1 cellular context compared by ENCODE assay signal in the genomic region with DNA sequence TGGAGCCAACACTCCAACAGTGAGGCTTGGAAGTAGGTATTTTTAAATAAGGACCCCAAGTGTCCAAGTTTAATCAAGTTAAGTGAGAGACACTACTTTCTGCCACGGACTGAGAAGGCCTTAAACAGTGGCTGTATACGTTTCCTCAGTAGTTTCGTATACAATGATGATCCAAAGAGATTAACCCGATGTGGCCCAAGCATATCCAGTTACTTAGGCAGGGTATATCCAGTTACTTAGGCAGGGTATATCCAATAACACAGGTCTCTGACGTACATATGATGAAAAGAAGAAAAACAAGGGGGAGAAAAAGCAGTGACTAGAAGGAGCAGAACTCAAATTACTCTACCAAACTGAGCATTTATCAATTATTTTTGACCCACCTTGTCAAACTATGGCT.
TF ChIP-seq lines count a peak whose summit lies in the region.

No MANE protein-coding gene starts in this region.

TF ChIP-seq in SK-N-SH, 30 proteins besides CTCF, POLR2A, EP300 and RAD21 (continued from another document):
- TF ChIP-seq MXI1 (IDR thresholded peaks at IDR 0.05; ENCODE audit: low read depth, low read length) (no peak), FOXM1 (IDR thresholded peaks at IDR 0.05; ENCODE audit: low read depth) (no peak), ELF1 (IDR thresholded peaks at IDR 0.05) (no peak), TAF1 (IDR thresholded peaks at IDR 0.05; ENCODE audit: borderline replicate concordance, low read depth, low read length) (no peak), POLR2AphosphoS5 (IDR thresholded peaks at IDR 0.05; ENCODE audit: low read depth, low read length) (no peak), CHD2 (IDR thresholded peaks at IDR 0.05; ENCODE audit: low read length, partially characterized antibody) (no peak), YY1 (IDR thresholded peaks at IDR 0.05; ENCODE audit: low read depth) (no peak), TCF12 (IDR thresholded peaks at IDR 0.05) (no peak), MEF2A (IDR thresholded peaks at IDR 0.05; ENCODE audit: borderline replicate concordance, low read depth) (no peak), NFIC (IDR thresholded peaks at IDR 0.05; ENCODE audit: borderline replicate concordance) (no peak), RCOR1 (IDR thresholded peaks at IDR 0.05; ENCODE audit: low read length) (no peak), JUND (IDR thresholded peaks at IDR 0.05) (no peak)
- TF ChIP-seq, protein P1, sequence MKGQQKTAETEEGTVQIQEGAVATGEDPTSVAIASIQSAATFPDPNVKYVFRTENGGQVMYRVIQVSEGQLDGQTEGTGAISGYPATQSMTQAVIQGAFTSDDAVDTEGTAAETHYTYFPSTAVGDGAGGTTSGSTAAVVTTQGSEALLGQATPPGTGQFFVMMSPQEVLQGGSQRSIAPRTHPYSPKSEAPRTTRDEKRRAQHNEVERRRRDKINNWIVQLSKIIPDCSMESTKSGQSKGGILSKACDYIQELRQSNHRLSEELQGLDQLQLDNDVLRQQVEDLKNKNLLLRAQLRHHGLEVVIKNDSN (IDR thresholded peaks at IDR 0.05; ENCODE audit: borderline replicate concordance, low read depth), result no peak
TF ChIP-seq in SK-N-SH: peak in this region for 0.
